ENCODE assay signal across 27 cellular contexts in the genomic region with DNA sequence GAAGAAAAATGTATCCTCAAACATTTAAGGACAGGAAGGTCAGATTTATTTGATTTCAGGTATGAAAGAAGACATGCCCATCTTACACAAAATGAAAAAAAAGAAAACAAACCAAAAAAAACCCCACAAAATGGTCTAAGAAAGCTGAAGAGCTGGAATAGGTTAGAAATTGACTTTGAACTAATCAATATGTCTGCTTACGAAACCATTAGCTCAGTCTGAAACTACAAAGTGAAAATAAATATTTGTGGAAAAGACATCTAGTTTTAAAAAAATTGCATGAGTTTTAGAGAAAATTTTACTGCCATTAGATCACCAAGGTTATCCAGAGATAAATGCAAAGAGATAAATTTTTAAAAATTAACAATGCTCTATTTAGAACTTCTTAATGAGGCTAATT.
A peak's percentile ranks its signal among the peaks of the same experiment; 100 is the strongest.
DNase-seq lines count a peak whose midpoint lies in the region; ATAC-seq, FAIRE-seq and TF ChIP-seq lines count a peak whose summit lies in the region.
"Had no signal": no experiment of that assay in that cellular context is flagged by ENCODE, and none has a peak within 500 bp of the region (broad histone marks: within the 10 kb centered on the region; RNA-seq: fewer than 3 reads in every experiment).

No MANE protein-coding gene starts in this region.

- peaks cover 3% of the 10 kb centered on the region for H3K27me3 Mint-ChIP-seq in glutamatergic neuron (ENCODE audit: unreplicated experiment)

- BruUV-seq in HepG2 (replicated peaks; lab: Mats Ljungman, UMichigan) = no TSS peak

- intact Hi-C loops in HepG2 (cut with micrococcal nuclease; ENCODE audit: unreplicated experiment) (no loop called here), right lobe of liver (cut with DNase I) (no loop called here)

- H3K79me2 ChIP-seq in HepG2 (ENCODE audit: insufficient read depth, low read length) = no peaks in the 10 kb centered on the region

- peak in 1 of 2 experiments; percentile 85; a peak in 2 of 4 replicates for TF ChIP-seq EP300 in HepG2 (IDR thresholded peaks at IDR 0.05; ENCODE audit: low read depth in 2 of 2, low read length in 2 of 2)
- no peak for TF ChIP-seq EP300 in HepG2 (CRISPR knock-in tag; IDR thresholded peaks at IDR 0.05; ENCODE audit: borderline replicate concordance)

- H3K27ac ChIP-seq in HepG2 (ENCODE audit: extremely low read length, insufficient read depth, low read length) (no peak overlapping the region), right lobe of liver (peak overlapping the region; percentile 54 to 82 (median 59)), caudate nucleus (ENCODE audit: low read depth, low read length) (no peak overlapping the region)
- H3K27ac ChIP-seq: BLaER1 had no signal

- H3K9ac ChIP-seq in HepG2 (ENCODE audit: insufficient read depth, low read depth, low read length) = no peak overlapping the region
- H3K9ac ChIP-seq: BLaER1 had no signal

- H3K4me3 Mint-ChIP-seq in glutamatergic neuron (ENCODE audit: unreplicated experiment) = peak overlapping the region; percentile 8
- H3K4me3 Mint-ChIP-seq: CD14-positive monocyte; CD4-positive, alpha-beta memory T cell; CD4-positive, CD25-positive, alpha-beta regulatory T cell; CD8-positive, alpha-beta memory T cell had no signal

- in situ Hi-C loops in HepG2 (cut with HindIII; ENCODE audit: extremely low pct_ligation_motif_present, low pct_unique_long_range_greater_than_20kb) = no loop called here

- 2% methylated on average over 1 of the region's 1 CpG for WGBS in HepG2 (ENCODE audit: low lambda C conversion rate)
- WGBS in right lobe of liver (ENCODE audit: insufficient coverage, low coverage, low lambda C conversion rate, missing lambda C conversion rate) = 27% methylated on average over 1 of the region's 1 CpG

- TF ChIP-seq RAD21 in HepG2 (CRISPR knock-in tag; IDR thresholded peaks at IDR 0.05) = no peak

- ATAC-seq in HepG2 (peak; percentile 90), right lobe of liver (peak; percentile 76 to 90 (median 80)), GM21786 (IDR thresholded peaks at IDR 0.05; ENCODE audit: unreplicated experiment) (no peak)
- ATAC-seq: GM12878 had no signal

- no peak overlapping the region for H2AFZ ChIP-seq in HepG2 (ENCODE audit: low read length)

- no peaks in the 10 kb centered on the region for H3K9me3 ChIP-seq in HepG2 (ENCODE audit: low read length)
- no peaks in the 10 kb centered on the region for H3K9me3 ChIP-seq in right lobe of liver
- H3K9me3 ChIP-seq: BE2C, BLaER1 had no signal

- H3K4me1 Mint-ChIP-seq in glutamatergic neuron (ENCODE audit: low read depth, unreplicated experiment) = peaks cover 33% of the 10 kb centered on the region
- H3K4me1 Mint-ChIP-seq: CD14-positive monocyte; CD4-positive, CD25-positive, alpha-beta regulatory T cell had no signal

- CTCF ChIA-PET in HepG2 (lab: Yijun Ruan, JAX; ENCODE audit: low intra/inter-chr PET ratio, low total read pairs) = no interaction called here

- no peaks in the 10 kb centered on the region for H3K36me3 ChIP-seq in HepG2 (replicated peaks in 1 of 2; ENCODE audit: control insufficient read depth in 1 of 2, insufficient read depth in 2 of 2, low read length in 2 of 2)
- H3K36me3 ChIP-seq in right lobe of liver = no peaks in the 10 kb centered on the region
- H3K36me3 ChIP-seq: BE2C, BLaER1 had no signal

- H3K27ac Mint-ChIP-seq in glutamatergic neuron (ENCODE audit: unreplicated experiment) = peak overlapping the region; percentile 10
- H3K27ac Mint-ChIP-seq: CD14-positive monocyte; CD4-positive, alpha-beta memory T cell; CD4-positive, CD25-positive, alpha-beta regulatory T cell; CD8-positive, alpha-beta memory T cell had no signal

- TF ChIP-seq POLR2A in HepG2 (IDR thresholded peaks at IDR 0.05; ENCODE audit: insufficient read depth in 1 of 2, low read depth in 2 of 2, low read length in 2 of 2) (no peak), right lobe of liver (IDR thresholded peaks at IDR 0.05) (no peak)

- H3K36me3 Mint-ChIP-seq in glutamatergic neuron (ENCODE audit: unreplicated experiment) = no peaks in the 10 kb centered on the region
- H3K36me3 Mint-ChIP-seq: CD14-positive monocyte; CD4-positive, alpha-beta memory T cell; CD4-positive, CD25-positive, alpha-beta regulatory T cell; CD8-positive, alpha-beta memory T cell had no signal

- H3K4me1 ChIP-seq in HepG2 (ENCODE audit: insufficient read depth, low read length) (peaks cover 49% of the 10 kb centered on the region), right lobe of liver (peaks cover 0 to 11% (median 5%) of the 10 kb centered on the region in 4 donors)
- H3K4me1 ChIP-seq: BE2C, BLaER1 had no signal

- no peak overlapping the region for H3K4me3 ChIP-seq in HepG2 (replicated peaks in 1 of 3; ENCODE audit: insufficient read depth in 1 of 3, low read depth in 2 of 3, low read length in 3 of 3)
- H3K4me3 ChIP-seq in right lobe of liver = no peak overlapping the region
- H3K4me3 ChIP-seq: BLaER1, GM12878 had no signal

- peak overlapping the region; percentile 38; the same call in 1 of the 2 replicates for H3K4me2 ChIP-seq in HepG2 (ENCODE audit: low read depth, low read length)
- H3K4me2 ChIP-seq: BLaER1 had no signal

- H3K27me3 ChIP-seq in HepG2 (ENCODE audit: control insufficient read depth in 1 of 2, insufficient read depth in 2 of 2, low read length in 2 of 2) (no peaks in the 10 kb centered on the region), right lobe of liver (no peaks in the 10 kb centered on the region)
- H3K27me3 ChIP-seq: BE2C, BLaER1 had no signal

- no peaks in the 10 kb centered on the region for H3K9me3 Mint-ChIP-seq in glutamatergic neuron (ENCODE audit: unreplicated experiment)
- H3K9me3 Mint-ChIP-seq: CD4-positive, CD25-positive, alpha-beta regulatory T cell; CD8-positive, alpha-beta memory T cell had no signal

- no peaks in the 10 kb centered on the region for H4K20me1 ChIP-seq in HepG2 (ENCODE audit: insufficient read depth, low read length)
- H4K20me1 ChIP-seq: BLaER1 had no signal

- FAIRE-seq in HepG2 (lab: Jason Lieb, UNC) = no peak
- FAIRE-seq: A204.1, GM12878, GM12892, GM18507 had no signal

- TF ChIP-seq CTCF in glutamatergic neuron (IDR thresholded peaks at IDR 0.05; ENCODE audit: partially characterized antibody, unreplicated experiment) = no peak
- TF ChIP-seq CTCF in HepG2 (CRISPR knock-in tag; IDR thresholded peaks at IDR 0.05) = no peak
- no peak for TF ChIP-seq CTCF in right lobe of liver (IDR thresholded peaks at IDR 0.05)

- POLR2A ChIA-PET in HepG2 (lab: Yijun Ruan, JAX) = no interaction called here

- DNase-seq in glutamatergic neuron (no peak), HepG2 (ENCODE audit: low spot score) (peak; percentile 50), right lobe of liver (no peak), KG1 (lab: John Stamatoyannopoulos, UW) (no peak), caudate nucleus (lab: John Stamatoyannopoulos, UW) (no peak), SHP77 (lab: John Stamatoyannopoulos, UW) (no peak)
- DNase-seq: 8988T; ACHN; BE2C; C1 segment of cervical spinal cord; CD4-positive, alpha-beta memory T cell; CD4-positive, CD25-positive, alpha-beta regulatory T cell; CD8-positive, alpha-beta memory T cell; COR-L47; DMS 273 treated with DMSO at 0.1 percent for 48 hours; DMS153; DMS53; DMS79; DND-41; GDM1 had no signal

TF ChIP-seq in HepG2, 621 proteins besides CTCF, POLR2A, EP300 and RAD21 (continues in another document):
- no peak for TF ChIP-seq HOXA9 (CRISPR knock-in tag; IDR thresholded peaks at IDR 0.05; ENCODE audit: borderline replicate concordance)
- TF ChIP-seq TCF7 (IDR thresholded peaks at IDR 0.05; ENCODE audit: low read depth) = peak; percentile 65; the same call in 1 of the 2 replicates
- TF ChIP-seq ZNF432 (CRISPR knock-in tag; IDR thresholded peaks at IDR 0.05; ENCODE audit: borderline replicate concordance) = no peak
- TF ChIP-seq PHB2 (IDR thresholded peaks at IDR 0.05; ENCODE audit: partially characterized antibody) = no peak
- TF ChIP-seq NKX3-1 (CRISPR knock-in tag; IDR thresholded peaks at IDR 0.05) = no peak
- no peak for TF ChIP-seq CC2D1A (CRISPR knock-in tag; IDR thresholded peaks at IDR 0.05)
- TF ChIP-seq RCOR2 (CRISPR knock-in tag; IDR thresholded peaks at IDR 0.05) = peak; percentile 69; the same call in 1 of the 2 replicates
- TF ChIP-seq ATM (IDR thresholded peaks at IDR 0.05; ENCODE audit: borderline replicate concordance) = no peak
- TF ChIP-seq THAP11 (CRISPR knock-in tag; IDR thresholded peaks at IDR 0.05) = peak; percentile 42; the same call in 1 of the 2 replicates
- TF ChIP-seq, protein P1, sequence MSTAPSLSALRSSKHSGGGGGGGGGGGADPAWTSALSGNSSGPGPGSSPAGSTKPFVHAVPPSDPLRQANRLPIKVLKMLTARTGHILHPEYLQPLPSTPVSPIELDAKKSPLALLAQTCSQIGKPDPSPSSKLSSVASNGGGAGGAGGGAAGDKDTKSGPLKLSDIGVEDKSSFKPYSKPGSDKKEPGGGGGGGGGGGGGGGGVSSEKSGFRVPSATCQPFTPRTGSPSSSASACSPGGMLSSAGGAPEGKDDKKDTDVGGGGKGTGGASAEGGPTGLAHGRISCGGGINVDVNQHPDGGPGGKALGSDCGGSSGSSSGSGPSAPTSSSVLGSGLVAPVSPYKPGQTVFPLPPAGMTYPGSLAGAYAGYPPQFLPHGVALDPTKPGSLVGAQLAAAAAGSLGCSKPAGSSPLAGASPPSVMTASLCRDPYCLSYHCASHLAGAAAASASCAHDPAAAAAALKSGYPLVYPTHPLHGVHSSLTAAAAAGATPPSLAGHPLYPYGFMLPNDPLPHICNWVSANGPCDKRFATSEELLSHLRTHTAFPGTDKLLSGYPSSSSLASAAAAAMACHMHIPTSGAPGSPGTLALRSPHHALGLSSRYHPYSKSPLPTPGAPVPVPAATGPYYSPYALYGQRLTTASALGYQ (CRISPR knock-in tag; IDR thresholded peaks at IDR 0.05) = peak; percentile 58
- peak; percentile 75 for TF ChIP-seq TBL1XR1 (IDR thresholded peaks at IDR 0.05; ENCODE audit: borderline replicate concordance, low read length, partially characterized antibody)
- TF ChIP-seq ZFP37 (CRISPR knock-in tag; IDR thresholded peaks at IDR 0.05; ENCODE audit: borderline replicate concordance) = no peak
- 0 out of 2 replicates have a peak, but pooled peaks have one; percentile 35 for TF ChIP-seq GATA4 (IDR thresholded peaks at IDR 0.05; ENCODE audit: borderline replicate concordance, low read depth)
- peak; percentile 55; the same call in 1 of the 2 replicates for TF ChIP-seq SIX1 (CRISPR knock-in tag; IDR thresholded peaks at IDR 0.05; ENCODE audit: borderline replicate concordance)
- TF ChIP-seq ATRX (CRISPR knock-in tag; IDR thresholded peaks at IDR 0.05; ENCODE audit: borderline replicate concordance) = no peak
- no peak for TF ChIP-seq MAFF (IDR thresholded peaks at IDR 0.05; ENCODE audit: low read depth, low read length)
- no peak for TF ChIP-seq ZNF674 (CRISPR knock-in tag; IDR thresholded peaks at IDR 0.05; ENCODE audit: low read depth)
- no peak for TF ChIP-seq MAF1 (CRISPR knock-in tag; IDR thresholded peaks at IDR 0.05; ENCODE audit: borderline replicate concordance)
- peak; percentile 69; the same call in 1 of the 2 replicates for TF ChIP-seq LCORL (IDR thresholded peaks at IDR 0.05)
- 0 out of 2 replicates have a peak, but pooled peaks have one; percentile 21 for TF ChIP-seq LCORL (CRISPR knock-in tag; IDR thresholded peaks at IDR 0.05)
- no peak for TF ChIP-seq FOSL1 (CRISPR knock-in tag; IDR thresholded peaks at IDR 0.05; ENCODE audit: borderline replicate concordance)

Comparison
In these comparisons a context has a peak if more than half of its experiments do, and no peak if none do; other contexts are left out.
1. H3K27ac ChIP-seq: peak in right lobe of liver (3 of 3); none in HepG2 (single experiment) and caudate nucleus (single experiment).